ENCODE assay signal across 18 cellular contexts in the genomic region with DNA sequence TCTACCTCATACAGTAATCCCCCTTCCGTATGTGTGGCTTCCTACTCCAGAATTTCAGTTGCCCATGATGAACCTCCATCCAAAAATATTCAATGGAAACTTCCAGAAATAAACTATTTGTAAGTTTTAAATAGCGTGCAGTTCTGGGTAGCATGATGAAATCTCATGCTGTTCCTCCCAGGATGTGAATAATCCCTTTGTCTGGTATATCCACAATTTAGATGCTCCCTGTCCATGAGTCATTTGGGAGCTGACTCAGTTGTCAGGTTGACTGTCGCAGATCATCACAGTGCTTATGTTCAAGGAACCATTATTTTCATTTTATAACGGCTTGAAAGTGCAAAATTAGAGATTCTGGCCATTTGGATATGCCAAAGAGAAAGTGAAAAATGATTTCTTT.
DNase-seq lines count a peak whose midpoint lies in the region; ATAC-seq and TF ChIP-seq lines count a peak whose summit lies in the region.
"Had no signal": no experiment of that assay in that cellular context is flagged by ENCODE, and none has a peak within 500 bp of the region (broad histone marks: within the 10 kb centered on the region; RNA-seq: fewer than 3 reads in every experiment).

No MANE protein-coding gene starts in this region.

- no peak overlapping the region for H2BK5ac ChIP-seq in mesenchymal stem cell (ENCODE audit: low read depth, low read length, poor library complexity, severe bottlenecking)

- no peaks in the 10 kb centered on the region for H3K36me3 ChIP-seq in BJ (ENCODE audit: control insufficient read depth, insufficient read depth, low read length)
- no peaks in the 10 kb centered on the region for H3K36me3 ChIP-seq in mesenchymal stem cell (ENCODE audit: control insufficient read depth in 1 of 2, insufficient read depth in 2 of 2, low read depth in 1 of 2, low read length in 2 of 2)
- no peaks in the 10 kb centered on the region for H3K36me3 ChIP-seq in upper lobe of right lung
- H3K36me3 ChIP-seq: gastroesophageal sphincter, sigmoid colon had no signal

- no peak overlapping the region for H3K9ac ChIP-seq in mesenchymal stem cell (ENCODE audit: low read length)

- no peak overlapping the region for H2AFZ ChIP-seq in mesenchymal stem cell (ENCODE audit: low read depth, low read length)

- WGBS in mesenchymal stem cell: 13% methylated on average over 3 of the region's 4 CpGs

- H2AK5ac ChIP-seq in mesenchymal stem cell (ENCODE audit: low read length, severe bottlenecking): no peak overlapping the region

- H3K9me3 ChIP-seq in mesenchymal stem cell (ENCODE audit: control insufficient read depth, low read length) (no peaks in the 10 kb centered on the region), upper lobe of right lung (no peaks in the 10 kb centered on the region)
- H3K9me3 ChIP-seq: gastroesophageal sphincter, sigmoid colon had no signal

- no peak overlapping the region for H3K4ac ChIP-seq in mesenchymal stem cell (ENCODE audit: low read depth in 1 of 2, low read length in 2 of 2)

- H4K8ac ChIP-seq in mesenchymal stem cell (ENCODE audit: low read length): no peak overlapping the region

- H4K91ac ChIP-seq in mesenchymal stem cell (ENCODE audit: low read length): no peak overlapping the region

- H3K27me3 ChIP-seq in BJ (ENCODE audit: control insufficient read depth, insufficient read depth, low read length): no peaks in the 10 kb centered on the region
- H3K27me3 ChIP-seq in mesenchymal stem cell (ENCODE audit: control insufficient read depth in 1 of 2, insufficient read depth in 1 of 2, low read length in 2 of 2): no peaks in the 10 kb centered on the region
- H3K27me3 ChIP-seq in upper lobe of right lung: no peaks in the 10 kb centered on the region
- H3K27me3 ChIP-seq: gastroesophageal sphincter, sigmoid colon had no signal

- POLR2A ChIA-PET in BJ (lab: Charles Lee): interaction anchor here (0.6 kb wide), 1 partner anchor 23 kb away, joined by 3 read pairs; no protein-coding TSS in a partner anchor

- no peak overlapping the region for H3K18ac ChIP-seq in mesenchymal stem cell (ENCODE audit: low read depth in 1 of 2, low read length in 2 of 2)

- H2BK12ac ChIP-seq in mesenchymal stem cell (ENCODE audit: low read length in 2 of 2): no peak overlapping the region

- no peak overlapping the region for H2BK120ac ChIP-seq in mesenchymal stem cell (ENCODE audit: low read depth, low read length)

- no peak for ATAC-seq in upper lobe of right lung
- ATAC-seq: activated CD8-positive, alpha-beta T cell treated with anti-CD3 and anti-CD28 coated beads, Interleukin-2, amount 10 ng/mL, durations not matched to agents 7 days and 5 days; gastroesophageal sphincter; natural killer cell; stimulated activated naive CD8-positive, alpha-beta T cell treated with anti-CD3 and anti-CD28 coated beads, Interleukin-15, amount 100 ng/mL, for 72 hours had no signal

- intact Hi-C loops in upper lobe of right lung (cut with DNase I): no loop called here

- H3K4me1 ChIP-seq in mesenchymal stem cell (ENCODE audit: control insufficient read depth, insufficient read depth, low read depth, low read length) (no peaks in the 10 kb centered on the region), upper lobe of right lung (no peaks in the 10 kb centered on the region)
- H3K4me1 ChIP-seq: gastroesophageal sphincter, sigmoid colon had no signal

- TF ChIP-seq CTCF in BJ (IDR thresholded peaks at IDR 0.05; ENCODE audit: insufficient read depth, low read depth, low read length): no peak
- TF ChIP-seq CTCF in cardiac fibroblast (IDR thresholded peaks at IDR 0.05; ENCODE audit: low read depth, low read length): no peak
- no peak for TF ChIP-seq CTCF in upper lobe of right lung (IDR thresholded peaks at IDR 0.05)

- no peak overlapping the region for H2BK15ac ChIP-seq in mesenchymal stem cell (ENCODE audit: low read depth, poor library complexity, severe bottlenecking)

- CTCF ChIA-PET in BJ (lab: Yijun Ruan, JAX): no interaction called here

- H3K14ac ChIP-seq in mesenchymal stem cell (ENCODE audit: low read length in 2 of 2): no peak overlapping the region

- H3K4me3 ChIP-seq in BJ (ENCODE audit: low read depth, low read length): no peak overlapping the region
- no peak overlapping the region for H3K4me3 ChIP-seq in cardiac fibroblast (replicated peaks in 1 of 2; ENCODE audit: low read depth in 2 of 2, low read length in 2 of 2)
- no peak overlapping the region for H3K4me3 ChIP-seq in mesenchymal stem cell (ENCODE audit: insufficient read depth in 1 of 2, low read depth in 1 of 2, low read length in 2 of 2)
- no peak overlapping the region for H3K4me3 ChIP-seq in upper lobe of right lung
- H3K4me3 ChIP-seq: coronary artery, gastroesophageal sphincter, sigmoid colon had no signal

- H3K23ac ChIP-seq in mesenchymal stem cell (ENCODE audit: low read length in 2 of 2): no peak overlapping the region

- H3K27ac ChIP-seq in mesenchymal stem cell (ENCODE audit: low read length, poor library complexity, severe bottlenecking): no peak overlapping the region
- H3K27ac ChIP-seq in upper lobe of right lung: no peak overlapping the region
- H3K27ac ChIP-seq: coronary artery, gastroesophageal sphincter, sigmoid colon had no signal

- no peaks in the 10 kb centered on the region for H3K79me1 ChIP-seq in mesenchymal stem cell (replicated peaks; ENCODE audit: low read length, poor library complexity, severe bottlenecking)

- DNase-seq in BJ (ENCODE audit: low read depth) (peak; percentile 60), M059J (ENCODE audit: low read depth) (peak; percentile 91), cardiac fibroblast (ENCODE audit: low read depth in 2 of 2) (peak; percentile 65 to 94), mesenchymal stem cell (peak; percentile 87), SK-N-DZ (ENCODE audit: low spot score) (no peak), NCI-H526 treated with DMSO at 0.1 percent for 48 hours (lab: John Stamatoyannopoulos, UW) (no peak), upper lobe of right lung (no peak), cerebellum (ENCODE audit: low spot score) (no peak)
- DNase-seq: activated CD8-positive, alpha-beta T cell treated with anti-CD3 and anti-CD28 coated beads, Interleukin-2, amount 10 ng/mL, durations not matched to agents 7 days and 5 days; CD4-positive, alpha-beta T cell; KBM-7; natural killer cell; NCI-H187; NCI-H774; sigmoid colon; stimulated activated naive CD8-positive, alpha-beta T cell treated with anti-CD3 and anti-CD28 coated beads, Interleukin-15, amount 100 ng/mL, for 72 hours had no signal

- no peak overlapping the region for H3K4me2 ChIP-seq in mesenchymal stem cell (ENCODE audit: low read length, poor library complexity, severe bottlenecking)

Comparison
In these comparisons a context has a peak if more than half of its experiments do, and no peak if none do; other contexts are left out.
1. DNase-seq: peak in BJ (single experiment), M059J (single experiment), cardiac fibroblast (2 of 2) and mesenchymal stem cell (single experiment); none in SK-N-DZ (single experiment), NCI-H526 treated with DMSO at 0.1 percent for 48 hours (single experiment), upper lobe of right lung (single experiment) and cerebellum (single experiment).